In genomic region chr6:79232696-79233462, GRCh38 we compare ENCODE assay signal across 8 cellular contexts. TPM values are rescaled to one million over a fixed set of nuclear protein-coding genes. Genes with fewer than 3 reads are reported as not detected.
DNase-seq lines count a peak whose midpoint lies in the region; ATAC-seq, FAIRE-seq and TF ChIP-seq lines count a peak whose summit lies in the region.

No MANE protein-coding gene starts in this region.

- no peak for ATAC-seq in HG03342 (IDR thresholded peaks at IDR 0.05; ENCODE audit: unreplicated experiment)

- H3K27me3 Mint-ChIP-seq in activated CD4-positive, alpha-beta memory T cell treated with anti-CD3 and anti-CD28 coated beads for 36 hours: no peaks in the 10 kb centered on the region
- peaks cover 2% of the 10 kb centered on the region for H3K27me3 Mint-ChIP-seq in glutamatergic neuron (ENCODE audit: unreplicated experiment)

- no peak for TF ChIP-seq POLR2A in GM12891 (IDR thresholded peaks at IDR 0.05; ENCODE audit: low read depth, low read length)

- peak overlapping the region; percentile 95 for H3K4me3 ChIP-seq in HFF-Myc (replicated peaks; ENCODE audit: low read depth, low read length)
- H3K4me3 ChIP-seq in skin epidermis: peak overlapping the region; percentile 42 to 74 (median 61)

- POLR2A ChIA-PET in activated CD4-positive, alpha-beta memory T cell treated with anti-CD3 and anti-CD28 coated beads for 36 hours (lab: Charles Lee): interaction anchor here (0.8 kb wide), 1 partner anchor 155 kb away, joined by 3 read pairs; the partner anchor contains the start of gene PHIP

- DNase-seq in HFF-Myc (ENCODE audit: extremely low read depth, low read depth) (no peak), glutamatergic neuron (no peak), GM12891 (ENCODE audit: insufficient read length, low spot score) (no peak), NCI-H526 treated with DMSO at 0.1 percent for 48 hours (lab: John Stamatoyannopoulos, UW) (no peak)
- no peak for DNase-seq in activated CD4-positive, alpha-beta memory T cell treated with anti-CD3 and anti-CD28 coated beads for 36 hours
- DNase-seq in stimulated activated CD8-positive, alpha-beta memory T cell treated with anti-CD3 and anti-CD28 coated beads, Interleukin-4, amount 100 ng/mL, for 48 hours: no peak

- intact Hi-C loops in activated CD4-positive, alpha-beta memory T cell treated with anti-CD3 and anti-CD28 coated beads for 36 hours (cut with micrococcal nuclease): loop anchor here (2.0 to 10.0 kb wide), 3 partner anchors 439 to 872 kb away; partner anchors contain the start of genes BCKDHB and TTK

- CTCF ChIA-PET in activated CD4-positive, alpha-beta memory T cell treated with anti-CD3 and anti-CD28 coated beads for 36 hours (lab: Charles Lee): no interaction called here

- H3K27ac Mint-ChIP-seq in activated CD4-positive, alpha-beta memory T cell treated with anti-CD3 and anti-CD28 coated beads for 36 hours: no peak overlapping the region
- H3K27ac Mint-ChIP-seq in glutamatergic neuron (ENCODE audit: unreplicated experiment): no peak overlapping the region

- H3K4me1 Mint-ChIP-seq in activated CD4-positive, alpha-beta memory T cell treated with anti-CD3 and anti-CD28 coated beads for 36 hours (ENCODE audit: low read depth): peaks cover 15% of the 10 kb centered on the region
- H3K4me1 Mint-ChIP-seq in glutamatergic neuron (ENCODE audit: low read depth, unreplicated experiment): no peaks in the 10 kb centered on the region

- FAIRE-seq in GM12891 (lab: Jason Lieb, UNC): no peak

- TF ChIP-seq CTCF in HFF-Myc (IDR thresholded peaks at IDR 0.05; ENCODE audit: low read depth, low read length, missing control alignments) (no peak), glutamatergic neuron (IDR thresholded peaks at IDR 0.05; ENCODE audit: partially characterized antibody, unreplicated experiment) (no peak)

- H3K4me3 Mint-ChIP-seq in activated CD4-positive, alpha-beta memory T cell treated with anti-CD3 and anti-CD28 coated beads for 36 hours: peak overlapping the region; percentile 88
- peak overlapping the region; percentile 96 for H3K4me3 Mint-ChIP-seq in glutamatergic neuron (ENCODE audit: unreplicated experiment)

- H3K9me3 Mint-ChIP-seq in activated CD4-positive, alpha-beta memory T cell treated with anti-CD3 and anti-CD28 coated beads for 36 hours: no peaks in the 10 kb centered on the region
- no peaks in the 10 kb centered on the region for H3K9me3 Mint-ChIP-seq in glutamatergic neuron (ENCODE audit: unreplicated experiment)

- peaks cover 4% of the 10 kb centered on the region for H3K36me3 Mint-ChIP-seq in activated CD4-positive, alpha-beta memory T cell treated with anti-CD3 and anti-CD28 coated beads for 36 hours
- H3K36me3 Mint-ChIP-seq in glutamatergic neuron (ENCODE audit: unreplicated experiment): no peaks in the 10 kb centered on the region

- peak overlapping the region in 20 of 21 experiments; percentile 56 to 94 (median 84) for H3K27ac ChIP-seq in skin epidermis

TF ChIP-seq in GM12891, 5 proteins besides CTCF, POLR2A, EP300 and RAD21:
- no peak for TF ChIP-seq PAX5 (IDR thresholded peaks at IDR 0.05; ENCODE audit: insufficient read depth, low read length, severe bottlenecking)
- no peak for TF ChIP-seq SPI1 (IDR thresholded peaks at IDR 0.05; ENCODE audit: low read depth, low read length)
- TF ChIP-seq POLR2AphosphoS5 (IDR thresholded peaks at IDR 0.05; ENCODE audit: low read depth, low read length): no peak
- TF ChIP-seq POU2F2 (IDR thresholded peaks at IDR 0.05; ENCODE audit: low read depth, low read length): no peak
- TF ChIP-seq TAF1 (IDR thresholded peaks at IDR 0.05; ENCODE audit: low read depth, low read length): no peak

RNA-seq across cellular contexts. Expression of gene HMGN3, which starts 1.6 kb away (rescaled TPM):
- 10 to 100 TPM; 37.4 to 39.8 TPM for total RNA-seq in activated CD4-positive, alpha-beta memory T cell treated with anti-CD3 and anti-CD28 coated beads for 36 hours
- 43.0 TPM for total RNA-seq in glutamatergic neuron (ENCODE audit: unreplicated experiment)
- polyA plus RNA-seq in GM12891 (2012; ENCODE audit: low read depth, missing spikeins): 180 TPM
